Comparison of ENCODE assay signal across 8 cellular contexts in genomic region chr6:52995079-52995912, GRCh38. TPM values are rescaled to one million over a fixed set of nuclear protein-coding genes. Genes with fewer than 3 reads are reported as not detected.
DNase-seq lines count a peak whose midpoint lies in the region; ATAC-seq and TF ChIP-seq lines count a peak whose summit lies in the region.
"Not testable (repeated sequence)": the region's sequence is repeated elsewhere in the genome, so short reads cannot be mapped to it uniquely, and the experiment has no call there.

GSTA4 (minus strand) TSS chr6:52995284; CDS start chr6:52994243, 1,041 bp downstream.

- not testable (repeated sequence) for H3K27me3 Mint-ChIP-seq in activated CD4-positive, alpha-beta T cell treated with anti-CD3 and anti-CD28 coated beads for 36 hours

- H3K9me3 Mint-ChIP-seq in activated CD4-positive, alpha-beta T cell treated with anti-CD3 and anti-CD28 coated beads for 36 hours (ENCODE audit: low read depth): not testable (repeated sequence)

- H3K27ac ChIP-seq in cingulate gyrus (ENCODE audit: low read depth, low read length): peak within 1 kb of the TSS; percentile 93

- H3K27ac Mint-ChIP-seq in activated CD4-positive, alpha-beta T cell treated with anti-CD3 and anti-CD28 coated beads for 36 hours: peak within 1 kb of the TSS; percentile 77

- H3K4me1 Mint-ChIP-seq in activated CD4-positive, alpha-beta T cell treated with anti-CD3 and anti-CD28 coated beads for 36 hours: peaks cover 39% of the 10 kb centered on the region

- CTCF ChIA-PET in activated CD4-positive, alpha-beta T cell treated with anti-CD3 and anti-CD28 coated beads for 36 hours (lab: Charles Lee): interaction anchor here (0.6 to 2.0 kb wide), 16 partner anchors 8 to 660 kb away, joined by 3 to 12 read pairs (median 4); partner anchors contain the start of gene FBXO9

- peak; percentile 32 for TF ChIP-seq POLR2A in GM19193 (IDR thresholded peaks at IDR 0.05; ENCODE audit: extremely low read depth, insufficient read depth, insufficient read length)

- intact Hi-C loops in activated CD4-positive, alpha-beta T cell treated with anti-CD3 and anti-CD28 coated beads for 36 hours (cut with DNase I, micrococcal nuclease): loop anchor here (1.0 to 10.0 kb wide), 10 partner anchors 19 to 710 kb away; partner anchors contain the start of genes GCLC (in 2 of the 2), EFHC1 (in 1 of the 2), MCM3 (in 1 of the 2) and TRAM2 (in 1 of the 2)

- peak within 1 kb of the TSS; percentile 83 for H3K4me3 Mint-ChIP-seq in activated CD4-positive, alpha-beta T cell treated with anti-CD3 and anti-CD28 coated beads for 36 hours

- H3K36me3 Mint-ChIP-seq in activated CD4-positive, alpha-beta T cell treated with anti-CD3 and anti-CD28 coated beads for 36 hours (ENCODE audit: low read depth): peaks cover 20% of the 10 kb centered on the region

- ATAC-seq in HG03439 (IDR thresholded peaks at IDR 0.05; ENCODE audit: unreplicated experiment): peak; percentile 98
- peak; percentile 93 for ATAC-seq in activated CD4-positive, alpha-beta T cell treated with anti-CD3 and anti-CD28 coated beads for 36 hours

- POLR2A ChIA-PET in activated CD4-positive, alpha-beta T cell treated with anti-CD3 and anti-CD28 coated beads for 36 hours (lab: Charles Lee): interaction anchor here (0.6 kb wide), 1 partner anchor 857 kb away, joined by 3 read pairs; no protein-coding TSS in a partner anchor

- DNase-seq in AML-193 (lab: John Stamatoyannopoulos, UW): peak; percentile 96 to 98
- DNase-seq in NCI-H510A (lab: John Stamatoyannopoulos, UW): peak; percentile 99
- DNase-seq in activated CD4-positive, alpha-beta T cell treated with anti-CD3 and anti-CD28 coated beads for 36 hours: peak; percentile 93
- DNase-seq in kidney glomerular epithelial cell (lab: John Stamatoyannopoulos, UW): peak; percentile 97
- DNase-seq in stimulated activated CD4-positive, alpha-beta T cell treated with anti-CD3 and anti-CD28 coated beads, Interleukin-1b, Interleukin-23, amount 100 ng/mL, for 1 hour (ENCODE audit: low read depth in 2 of 2): peak; percentile 65 to 66

RNA-seq across cellular contexts. Expression of gene GSTA4, which starts in this region (rescaled TPM):
- total RNA-seq in activated CD4-positive, alpha-beta T cell treated with anti-CD3 and anti-CD28 coated beads for 36 hours: 10 to 100 TPM; 23.5 to 28.9 TPM

Comparison
In these comparisons a context has a peak if more than half of its experiments do, and no peak if none do; other contexts are left out.
1. Peak in every context shown above with its lines: DNase-seq, ATAC-seq and H3K27ac ChIP-seq.